In the genomic region with DNA sequence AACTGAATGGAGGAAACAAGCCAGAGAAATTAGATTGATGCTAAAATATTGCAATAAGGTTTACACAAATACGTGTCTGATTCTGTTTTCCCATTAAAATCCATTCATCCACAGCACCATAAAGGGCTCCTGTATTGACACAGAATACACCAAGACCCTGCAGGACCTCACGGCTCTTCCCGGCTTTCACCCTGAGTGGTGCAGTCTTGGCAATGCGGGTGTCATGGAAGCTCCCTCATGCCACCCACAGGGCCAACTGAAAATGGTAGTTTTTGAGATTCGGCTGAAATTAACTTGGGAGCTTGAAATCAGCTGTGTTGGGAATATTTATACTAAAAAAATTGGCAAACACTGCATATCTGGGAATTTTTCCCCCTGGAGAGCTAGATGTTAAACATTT, we compare ENCODE assay signal across 1 cellular context.
TF ChIP-seq lines count a peak whose summit lies in the region.

No MANE protein-coding gene starts in this region.

TF ChIP-seq in WTC11, 78 proteins besides CTCF, POLR2A, EP300 and RAD21 (continued from another document):
- TF ChIP-seq, protein P1, sequence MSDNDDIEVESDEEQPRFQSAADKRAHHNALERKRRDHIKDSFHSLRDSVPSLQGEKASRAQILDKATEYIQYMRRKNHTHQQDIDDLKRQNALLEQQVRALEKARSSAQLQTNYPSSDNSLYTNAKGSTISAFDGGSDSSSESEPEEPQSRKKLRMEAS (CRISPR knock-in tag; IDR thresholded peaks at IDR 0.05), result no peak
- TF ChIP-seq FOXP4 (CRISPR knock-in tag; IDR thresholded peaks at IDR 0.05) (no peak), USF2 (CRISPR knock-in tag; IDR thresholded peaks at IDR 0.05) (no peak), ATF3 (CRISPR knock-in tag; conservative IDR thresholded peaks at IDR 0.05) (no peak)
TF ChIP-seq in WTC11: peak in this region for 0.
